8 cellular contexts compared by ENCODE assay signal in genomic region chr12:1531160-1531653, GRCh38.
DNase-seq lines count a peak whose midpoint lies in the region; ATAC-seq and TF ChIP-seq lines count a peak whose summit lies in the region.

No MANE protein-coding gene starts in this region.

- H3K27ac Mint-ChIP-seq in stimulated activated naive CD8-positive, alpha-beta T cell treated with anti-CD3 and anti-CD28 coated beads, Interleukin-15, Interleukin-2, amounts not matched to agents 100 ng/mL and 50 ng/mL, for 24 hours, result no peak overlapping the region
- H3K27ac Mint-ChIP-seq in mesothelial cell of epicardium, result no peak overlapping the region

- peaks cover 74% of the 10 kb centered on the region for H3K27me3 Mint-ChIP-seq in stimulated activated naive CD8-positive, alpha-beta T cell treated with anti-CD3 and anti-CD28 coated beads, Interleukin-15, Interleukin-2, amounts not matched to agents 100 ng/mL and 50 ng/mL, for 24 hours
- peaks cover 61% of the 10 kb centered on the region for H3K27me3 Mint-ChIP-seq in mesothelial cell of epicardium (ENCODE audit: low read depth)

- no peak for DNase-seq in stimulated activated naive CD8-positive, alpha-beta T cell treated with anti-CD3 and anti-CD28 coated beads, Interleukin-15, Interleukin-2, amounts not matched to agents 100 U/mL and 50 U/mL, for 24 hours
- DNase-seq in cardiac fibroblast (ENCODE audit: low read depth in 2 of 2) (no peak), mesothelial cell of epicardium (ENCODE audit: low spot score in 2 of 2, unreplicated experiment in 2 of 2) (no peak), cerebellar cortex (ENCODE audit: low spot score) (no peak), COR-L47 (lab: John Stamatoyannopoulos, UW) (no peak)

- no peaks in the 10 kb centered on the region for H3K9me3 Mint-ChIP-seq in stimulated activated naive CD8-positive, alpha-beta T cell treated with anti-CD3 and anti-CD28 coated beads, Interleukin-15, Interleukin-2, amounts not matched to agents 100 ng/mL and 50 ng/mL, for 24 hours
- no peaks in the 10 kb centered on the region for H3K9me3 Mint-ChIP-seq in mesothelial cell of epicardium

- H3K4me1 Mint-ChIP-seq in stimulated activated naive CD8-positive, alpha-beta T cell treated with anti-CD3 and anti-CD28 coated beads, Interleukin-15, Interleukin-2, amounts not matched to agents 100 ng/mL and 50 ng/mL, for 24 hours (ENCODE audit: low read depth), result peaks cover 41% of the 10 kb centered on the region
- H3K4me1 Mint-ChIP-seq in mesothelial cell of epicardium, result peaks cover 23% of the 10 kb centered on the region

- no peak for ATAC-seq in stimulated activated naive CD8-positive, alpha-beta T cell treated with anti-CD3 and anti-CD28 coated beads, Interleukin-15, Interleukin-2, amounts not matched to agents 100 U/mL and 50 U/mL, for 24 hours
- ATAC-seq in HG02870 (IDR thresholded peaks at IDR 0.05; ENCODE audit: unreplicated experiment), result no peak
- ATAC-seq in HG02763 (IDR thresholded peaks at IDR 0.05; ENCODE audit: unreplicated experiment), result no peak

- H3K4me3 Mint-ChIP-seq in stimulated activated naive CD8-positive, alpha-beta T cell treated with anti-CD3 and anti-CD28 coated beads, Interleukin-15, Interleukin-2, amounts not matched to agents 100 ng/mL and 50 ng/mL, for 24 hours, result peak overlapping the region; percentile 63
- peak overlapping the region; percentile 68 for H3K4me3 Mint-ChIP-seq in mesothelial cell of epicardium

- peak overlapping the region; percentile 41 to 69 for H3K4me3 ChIP-seq in cardiac fibroblast (replicated peaks in 1 of 2; ENCODE audit: low read depth in 2 of 2, low read length in 2 of 2)

- TF ChIP-seq CTCF in cardiac fibroblast (IDR thresholded peaks at IDR 0.05; ENCODE audit: low read depth, low read length) (no peak), mesothelial cell of epicardium (IDR thresholded peaks at IDR 0.05; ENCODE audit: unreplicated experiment) (no peak)

- no peaks in the 10 kb centered on the region for H3K36me3 Mint-ChIP-seq in stimulated activated naive CD8-positive, alpha-beta T cell treated with anti-CD3 and anti-CD28 coated beads, Interleukin-15, Interleukin-2, amounts not matched to agents 100 ng/mL and 50 ng/mL, for 24 hours (ENCODE audit: low read depth)
- no peaks in the 10 kb centered on the region for H3K36me3 Mint-ChIP-seq in mesothelial cell of epicardium
